25 cellular contexts compared by ENCODE assay signal in the genomic region with DNA sequence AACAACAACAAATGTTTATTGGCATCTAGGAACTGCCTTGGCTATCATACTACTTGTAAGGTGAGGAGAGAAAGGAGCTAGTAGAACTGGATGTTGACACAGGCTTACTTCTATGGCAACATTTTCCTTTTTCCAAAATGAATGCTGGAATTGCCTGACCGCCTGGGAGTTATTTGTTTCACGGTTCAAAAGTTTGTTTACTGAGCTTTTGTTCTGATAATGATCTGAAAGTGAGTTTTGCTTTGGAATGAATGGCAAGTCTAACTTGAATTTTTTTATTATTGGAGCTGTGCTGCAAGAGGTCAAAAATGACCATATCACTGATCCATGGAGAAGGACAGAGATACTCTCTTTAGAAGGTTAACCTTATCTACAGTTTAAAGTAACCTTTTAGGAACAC.
DNase-seq lines count a peak whose midpoint lies in the region; ATAC-seq and TF ChIP-seq lines count a peak whose summit lies in the region.
"Had no signal": no experiment of that assay in that cellular context is flagged by ENCODE, and none has a peak within 500 bp of the region (broad histone marks: within the 10 kb centered on the region; RNA-seq: fewer than 3 reads in every experiment).

No MANE protein-coding gene starts in this region.

- H3K27me3 Mint-ChIP-seq in stimulated activated naive B cell treated with anti-CD40 and anti-IgM and Interleukin-4, amounts not matched to agents 10 μg/mL and 1 μg/mL and 100 μg/mL, for 72 hours, result peaks cover 21 to 24% of the 10 kb centered on the region in 2 donors

- peaks cover 0 to 6% (median 0%) of the 10 kb centered on the region in 3 donors for H3K27me3 ChIP-seq in psoas muscle (ENCODE audit: insufficient read depth in 3 of 3, low read length in 2 of 3)
- H3K27me3 ChIP-seq: BE2C had no signal

- TF ChIP-seq CTCF in epithelial cell of proximal tubule (conservative IDR thresholded peaks at IDR 0.05; ENCODE audit: low read depth, low read length) (no peak), psoas muscle (IDR thresholded peaks at IDR 0.05) (no peak)

- H3K4me1 Mint-ChIP-seq in stimulated activated naive B cell treated with anti-CD40 and anti-IgM and Interleukin-4, amounts not matched to agents 10 μg/mL and 1 μg/mL and 100 μg/mL, for 72 hours, result no peaks in the 10 kb centered on the region
- H3K4me1 Mint-ChIP-seq: CD14-positive monocyte; CD8-positive, alpha-beta memory T cell had no signal

- no peaks in the 10 kb centered on the region for H3K36me3 Mint-ChIP-seq in stimulated activated naive B cell treated with anti-CD40 and anti-IgM and Interleukin-4, amounts not matched to agents 10 μg/mL and 1 μg/mL and 100 μg/mL, for 72 hours
- H3K36me3 Mint-ChIP-seq: CD14-positive monocyte; CD8-positive, alpha-beta memory T cell had no signal

- ATAC-seq in GM19324 (IDR thresholded peaks at IDR 0.05; ENCODE audit: low FRiP score, unreplicated experiment) (no peak), psoas muscle (no peak)
- ATAC-seq in stimulated activated naive B cell treated with anti-CD40 and anti-IgM and Interleukin-4, amounts not matched to agents 10 μg/mL and 1 μg/mL and 100 μg/mL, for 72 hours (replicated peaks), result no peak
- ATAC-seq: Panc1 had no signal

- H3K4me3 Mint-ChIP-seq in stimulated activated naive B cell treated with anti-CD40 and anti-IgM and Interleukin-4, amounts not matched to agents 10 μg/mL and 1 μg/mL and 100 μg/mL, for 72 hours, result no peak overlapping the region
- H3K4me3 Mint-ChIP-seq: CD14-positive monocyte; CD8-positive, alpha-beta memory T cell had no signal

- H3K4me3 ChIP-seq in epithelial cell of proximal tubule (ENCODE audit: low read depth, low read length) (no peak overlapping the region), psoas muscle (no peak overlapping the region)

- no peaks in the 10 kb centered on the region for H3K9me3 Mint-ChIP-seq in stimulated activated naive B cell treated with anti-CD40 and anti-IgM and Interleukin-4, amounts not matched to agents 10 μg/mL and 1 μg/mL and 100 μg/mL, for 72 hours
- H3K9me3 Mint-ChIP-seq: CD8-positive, alpha-beta memory T cell had no signal

- no peaks in the 10 kb centered on the region for H3K36me3 ChIP-seq in psoas muscle (ENCODE audit: insufficient read depth in 1 of 2, low read depth in 1 of 2)
- H3K36me3 ChIP-seq: BE2C had no signal

- no peaks in the 10 kb centered on the region for H3K9me3 ChIP-seq in psoas muscle
- H3K9me3 ChIP-seq: BE2C had no signal

- peak; percentile 9 for DNase-seq in NCI-H1105 treated with DMSO at 0.1 percent for 48 hours (lab: John Stamatoyannopoulos, UW)
- DNase-seq in NCI-H1105 (lab: John Stamatoyannopoulos, UW), result no peak
- DNase-seq in NCI-H146 treated with DMSO at 0.1 percent for 48 hours (lab: John Stamatoyannopoulos, UW; ENCODE audit: unreplicated experiment), result peak; percentile 66
- DNase-seq in epithelial cell of proximal tubule (ENCODE audit: low read depth), result peak; percentile 52
- DNase-seq in renal cortical epithelial cell (ENCODE audit: low read depth), result peak; percentile 85
- no peak for DNase-seq in stimulated activated naive B cell treated with anti-CD40 and anti-IgM and Interleukin-4, amounts not matched to agents 10 μg/mL and 1 μg/mL and 100 μg/mL, for 72 hours
- DNase-seq in psoas muscle, result no peak
- DNase-seq: 8988T; ACHN; BE2C; CD8-positive, alpha-beta memory T cell; DMS153; H7; IMR-90; KG1; MM.1S; NCI-H1417 treated with DMSO at 0.1 percent for 48 hours; NCI-H187 treated with DMSO at 0.1 percent for 48 hours; NCI-H446; NCI-H524 treated with DMSO at 0.1 percent for 48 hours; SHP77 had no signal

- WGBS in psoas muscle, 3 donors, result 73 to 79% (median 77%) methylated on average over 2 of the region's 2 CpGs

- H3K4me1 ChIP-seq in psoas muscle, result no peaks in the 10 kb centered on the region
- H3K4me1 ChIP-seq: BE2C had no signal

- no peak overlapping the region for H3K27ac ChIP-seq in psoas muscle
- H3K27ac ChIP-seq: RWPE1 had no signal

- H3K27ac Mint-ChIP-seq in stimulated activated naive B cell treated with anti-CD40 and anti-IgM and Interleukin-4, amounts not matched to agents 10 μg/mL and 1 μg/mL and 100 μg/mL, for 72 hours, result no peak overlapping the region
- H3K27ac Mint-ChIP-seq: CD14-positive monocyte; CD8-positive, alpha-beta memory T cell had no signal

- intact Hi-C loops in psoas muscle (cut with DNase I), result no loop called here

Comparison
In these comparisons a context has a peak if more than half of its experiments do, and no peak if none do; other contexts are left out.
1. DNase-seq: peak in NCI-H1105 treated with DMSO at 0.1 percent for 48 hours (single experiment), NCI-H146 treated with DMSO at 0.1 percent for 48 hours (single experiment), epithelial cell of proximal tubule (single experiment) and renal cortical epithelial cell (single experiment); none in NCI-H1105 (single experiment), stimulated activated naive B cell treated with anti-CD40 and anti-IgM and Interleukin-4, amounts not matched to agents 10 μg/mL and 1 μg/mL and 100 μg/mL, for 72 hours (single experiment) and psoas muscle (0 of 2).